ENCODE assay signal across 9 cellular contexts in genomic region chr12:94831081-94831747, GRCh38.
DNase-seq lines count a peak whose midpoint lies in the region; ATAC-seq, FAIRE-seq and TF ChIP-seq lines count a peak whose summit lies in the region.
"Had no signal": no experiment of that assay in that cellular context is flagged by ENCODE, and none has a peak within 500 bp of the region (broad histone marks: within the 10 kb centered on the region; RNA-seq: fewer than 3 reads in every experiment).

No MANE protein-coding gene starts in this region.

- FAIRE-seq in GM18507 (lab: Jason Lieb, UNC), result peak; percentile 99

- peak overlapping the region; percentile 86 for H3K27ac Mint-ChIP-seq in activated naive CD8-positive, alpha-beta T cell treated with anti-CD3 and anti-CD28 coated beads, Interleukin-2, amount 50 U/mL, for 24 hours
- H3K27ac Mint-ChIP-seq in HFFc6, result no peak overlapping the region

- H3K27me3 ChIP-seq in stomach (no peaks in the 10 kb centered on the region), foreskin keratinocyte (no peaks in the 10 kb centered on the region)
- H3K27me3 ChIP-seq: SJSA1 had no signal

- H3K4me3 Mint-ChIP-seq in activated naive CD8-positive, alpha-beta T cell treated with anti-CD3 and anti-CD28 coated beads, Interleukin-2, amount 50 U/mL, for 24 hours, result peak overlapping the region; percentile 35
- H3K4me3 Mint-ChIP-seq in HFFc6, result no peak overlapping the region

- no peak overlapping the region for H3K4me3 ChIP-seq in stomach
- H3K4me3 ChIP-seq: SJSA1 had no signal

- intact Hi-C loops in stomach (cut with DNase I; ENCODE audit: low total_unique reads), result no loop called here

- no peaks in the 10 kb centered on the region for H3K9me3 Mint-ChIP-seq in activated naive CD8-positive, alpha-beta T cell treated with anti-CD3 and anti-CD28 coated beads, Interleukin-2, amount 50 U/mL, for 24 hours
- peaks cover 4% of the 10 kb centered on the region; the same call in 1 of the 2 replicates for H3K9me3 Mint-ChIP-seq in HFFc6

- no peaks in the 10 kb centered on the region for H3K27me3 Mint-ChIP-seq in activated naive CD8-positive, alpha-beta T cell treated with anti-CD3 and anti-CD28 coated beads, Interleukin-2, amount 50 U/mL, for 24 hours
- H3K27me3 Mint-ChIP-seq in HFFc6 (ENCODE audit: insufficient read depth), result peaks cover 6% of the 10 kb centered on the region; the same call in 1 of the 2 replicates

- 63 to 77% (median 64%) methylated on average over 9 of the region's 9 CpGs for WGBS in stomach, 5 donors

- H3K27ac ChIP-seq in stomach (peak overlapping the region in 1 of 5 donors; percentile 32), foreskin keratinocyte (no peak overlapping the region)
- H3K27ac ChIP-seq: SJSA1 had no signal

- H3K36me3 ChIP-seq in stomach, result no peaks in the 10 kb centered on the region
- H3K36me3 ChIP-seq: SJSA1 had no signal

- no peak for TF ChIP-seq EP300 in stomach (IDR thresholded peaks at IDR 0.05)

- no peaks in the 10 kb centered on the region for H3K36me3 Mint-ChIP-seq in activated naive CD8-positive, alpha-beta T cell treated with anti-CD3 and anti-CD28 coated beads, Interleukin-2, amount 50 U/mL, for 24 hours (ENCODE audit: low read depth)
- no peaks in the 10 kb centered on the region for H3K36me3 Mint-ChIP-seq in HFFc6 (ENCODE audit: low read depth)

- H3K4me1 ChIP-seq in stomach (peaks cover 0 to 26% (median 13%) of the 10 kb centered on the region in 4 donors), foreskin keratinocyte (no peaks in the 10 kb centered on the region)
- H3K4me1 ChIP-seq: SJSA1 had no signal

- TF ChIP-seq POLR2A in stomach (IDR thresholded peaks at IDR 0.05), result no peak

- DNase-seq in GM18507 (ENCODE audit: extremely low spot score, insufficient read length, low read depth), result peak; percentile 72
- DNase-seq in activated naive CD8-positive, alpha-beta T cell treated with anti-CD3 and anti-CD28 coated beads, Interleukin-2, amount 50 U/mL, for 24 hours, result peak; percentile 44
- DNase-seq in stomach, result no peak
- DNase-seq in SW 1271 (lab: John Stamatoyannopoulos, UW), result no peak
- no peak for DNase-seq in foreskin keratinocyte
- no peak for DNase-seq in HFFc6

- TF ChIP-seq CTCF in stomach (IDR thresholded peaks at IDR 0.05) (no peak), foreskin keratinocyte (conservative IDR thresholded peaks at IDR 0.05) (no peak), HFFc6 (IDR thresholded peaks at IDR 0.05) (no peak)

- ATAC-seq in GM19468 (IDR thresholded peaks at IDR 0.05; ENCODE audit: extremely low read depth, unreplicated experiment) (peak; percentile 94), HG03457 (IDR thresholded peaks at IDR 0.05; ENCODE audit: unreplicated experiment) (peak; percentile 83), foreskin keratinocyte (no peak)
- ATAC-seq in activated naive CD8-positive, alpha-beta T cell treated with anti-CD3 and anti-CD28 coated beads, Interleukin-2, amount 50 U/mL, for 24 hours, result peak; percentile 95

- peaks cover 33% of the 10 kb centered on the region for H3K4me1 Mint-ChIP-seq in activated naive CD8-positive, alpha-beta T cell treated with anti-CD3 and anti-CD28 coated beads, Interleukin-2, amount 50 U/mL, for 24 hours
- peaks cover 6% of the 10 kb centered on the region; the same call in 1 of the 2 replicates for H3K4me1 Mint-ChIP-seq in HFFc6 (ENCODE audit: low read depth)

- no peaks in the 10 kb centered on the region for H3K9me3 ChIP-seq in stomach
- H3K9me3 ChIP-seq: SJSA1 had no signal

Comparison
In these comparisons a context has a peak if more than half of its experiments do, and no peak if none do; other contexts are left out.
1. DNase-seq: peak in GM18507 (single experiment) and activated naive CD8-positive, alpha-beta T cell treated with anti-CD3 and anti-CD28 coated beads, Interleukin-2, amount 50 U/mL, for 24 hours (single experiment); none in stomach (single experiment), SW 1271 (0 of 2), foreskin keratinocyte (0 of 2) and HFFc6 (single experiment).